Comparison of ENCODE assay signal across 9 cellular contexts in the genomic region with DNA sequence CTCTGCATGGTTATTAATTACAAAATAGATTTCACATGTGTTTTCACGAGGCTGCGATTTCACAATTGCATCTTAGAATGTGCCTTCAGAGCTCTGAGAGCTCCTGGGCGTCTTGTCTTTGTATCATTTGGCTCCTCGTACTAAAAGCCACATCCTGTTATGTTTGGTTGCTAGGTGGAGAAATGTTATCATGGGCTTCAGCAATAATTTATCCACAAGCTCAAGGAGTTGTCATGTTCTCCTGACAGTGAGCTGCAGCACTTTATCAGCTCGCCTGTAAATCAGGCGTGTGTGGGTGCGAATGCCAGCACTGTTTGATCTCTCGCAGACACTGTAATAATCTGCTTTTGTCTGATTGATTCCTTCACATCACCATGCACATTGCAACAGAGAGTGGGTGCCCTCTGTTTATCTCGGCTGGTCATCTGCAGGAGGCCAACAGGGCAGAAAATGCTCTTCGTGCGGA.
A peak's percentile ranks its signal among the peaks of the same experiment; 100 is the strongest.
DNase-seq lines count a peak whose midpoint lies in the region; ATAC-seq and TF ChIP-seq lines count a peak whose summit lies in the region.
"Had no signal": no experiment of that assay in that cellular context is flagged by ENCODE, and none has a peak within 500 bp of the region (broad histone marks: within the 10 kb centered on the region; RNA-seq: fewer than 3 reads in every experiment).

No MANE protein-coding gene starts in this region.

- TF ChIP-seq CTCF in BJ (IDR thresholded peaks at IDR 0.05; ENCODE audit: insufficient read depth, low read depth, low read length) (no peak), nephron progenitor cell (IDR thresholded peaks at IDR 0.05) (no peak)

- H3K4me1 Mint-ChIP-seq in nephron progenitor cell: peaks cover 32% of the 10 kb centered on the region

- no peaks in the 10 kb centered on the region for H3K36me3 Mint-ChIP-seq in nephron progenitor cell (ENCODE audit: low read depth)

- peaks cover 11% of the 10 kb centered on the region for H3K9me3 Mint-ChIP-seq in nephron progenitor cell

- no peaks in the 10 kb centered on the region for H3K36me3 ChIP-seq in BJ (ENCODE audit: control insufficient read depth, insufficient read depth, low read length)

- POLR2A ChIA-PET in BJ (lab: Charles Lee): no interaction called here

- H3K27ac Mint-ChIP-seq in nephron progenitor cell: peak overlapping the region; percentile 82

- no peak overlapping the region for H3K4me3 ChIP-seq in BJ (ENCODE audit: low read depth, low read length)

- no peaks in the 10 kb centered on the region for H3K27me3 ChIP-seq in BJ (ENCODE audit: control insufficient read depth, insufficient read depth, low read length)

- no peaks in the 10 kb centered on the region for H3K27me3 Mint-ChIP-seq in nephron progenitor cell (ENCODE audit: low read depth, poor library complexity)

- DNase-seq in BJ (ENCODE audit: low read depth): peak; percentile 62
- DNase-seq in activated naive CD4-positive, alpha-beta T cell treated with anti-CD3 and anti-CD28 coated beads, Interleukin-2, amount 50 U/mL, for 16 hours: peak; percentile 45
- DNase-seq in nephron progenitor cell: no peak
- no peak for DNase-seq in AG08396 (ENCODE audit: low spot score)
- no peak for DNase-seq in NCI-H774 (lab: John Stamatoyannopoulos, UW)
- DNase-seq in NCI-H2107 (lab: John Stamatoyannopoulos, UW): no peak
- DNase-seq: DMS79 had no signal

- H3K4me3 Mint-ChIP-seq in nephron progenitor cell: peak overlapping the region; percentile 35

- CTCF ChIA-PET in BJ (lab: Yijun Ruan, JAX): interaction anchor here (0.7 to 0.9 kb wide), 2 partner anchors 17 to 36 kb away, joined by 3 read pairs; no protein-coding TSS in a partner anchor

- ATAC-seq in SK-N-SH treated with all-trans-retinoic acid at 6 μM for 48 hours (no peak), GM21390 (IDR thresholded peaks at IDR 0.05; ENCODE audit: unreplicated experiment) (no peak)

TF ChIP-seq in SK-N-SH treated with all-trans-retinoic acid at 6 μM for 48 hours, 23 proteins besides CTCF, POLR2A, EP300 and RAD21:
- no peak for TF ChIP-seq ZFP30 (CRISPR knock-in tag; IDR thresholded peaks at IDR 0.05)
- no peak for TF ChIP-seq ISL1 (CRISPR knock-in tag; IDR thresholded peaks at IDR 0.05)
- TF ChIP-seq TCF4 (CRISPR knock-in tag; IDR thresholded peaks at IDR 0.05; ENCODE audit: borderline replicate concordance): 0 out of 2 replicates have a peak, but pooled peaks have one; percentile 9
- no peak for TF ChIP-seq TOX (CRISPR knock-in tag; IDR thresholded peaks at IDR 0.05; ENCODE audit: borderline replicate concordance)
- no peak for TF ChIP-seq OSR1 (CRISPR knock-in tag; IDR thresholded peaks at IDR 0.05)

Comparison
In these comparisons a context has a peak if more than half of its experiments do, and no peak if none do; other contexts are left out.
1. DNase-seq: peak in BJ (single experiment) and activated naive CD4-positive, alpha-beta T cell treated with anti-CD3 and anti-CD28 coated beads, Interleukin-2, amount 50 U/mL, for 16 hours (single experiment); none in nephron progenitor cell (single experiment), AG08396 (single experiment), NCI-H774 (single experiment) and NCI-H2107 (single experiment).